In genomic region chr5:54419573-54420423, GRCh38 we compare ENCODE assay signal across 8 cellular contexts. TPM values are rescaled to one million over a fixed set of nuclear protein-coding genes. Genes with fewer than 3 reads are reported as not detected.
DNase-seq lines count a peak whose midpoint lies in the region; ATAC-seq, FAIRE-seq and TF ChIP-seq lines count a peak whose summit lies in the region.
"Not testable (repeated sequence)": the region's sequence is repeated elsewhere in the genome, so short reads cannot be mapped to it uniquely, and the experiment has no call there.

No MANE protein-coding gene starts in this region.

- H3K9ac ChIP-seq in kidney (ENCODE audit: low read length in 2 of 2) = not testable (repeated sequence)

- H3K9me3 ChIP-seq in kidney (ENCODE audit: control insufficient read depth in 1 of 2, low read length in 2 of 2); gastrocnemius medialis: not testable (repeated sequence)

- H3K27me3 ChIP-seq in dorsolateral prefrontal cortex, gastrocnemius medialis: not testable (repeated sequence)

- intact Hi-C loops in dorsolateral prefrontal cortex (cut with DNase I) = loop anchor here (5.0 to 10.0 kb wide), 4 partner anchors 105 to 167 kb away; partner anchors contain the start of gene ARL15 (in 2 of the 2)
- intact Hi-C loops in kidney (cut with DNase I) = loop anchor here (10.0 kb wide), 1 partner anchor 165 kb away; no protein-coding TSS in a partner anchor
- intact Hi-C loops in gastrocnemius medialis (cut with DNase I; ENCODE audit: low total_unique reads) = loop anchor here (2.0 kb wide), 1 partner anchor 165 kb away; no protein-coding TSS in a partner anchor

- not testable (repeated sequence) for H3K4me1 ChIP-seq in kidney (ENCODE audit: control insufficient read depth in 1 of 2, insufficient read depth in 1 of 2, low read depth in 1 of 2, low read length in 2 of 2); gastrocnemius medialis

- in situ Hi-C loops in gastrocnemius medialis (cut with MboI; ENCODE audit: low sequenced_read_pairs in 4 of 4) = loop anchor here in 2 of 4 donors (10.0 kb wide), 1 partner anchor 165 kb away; no protein-coding TSS in a partner anchor

- not testable (repeated sequence) for H3K4me3 ChIP-seq in dorsolateral prefrontal cortex; kidney (ENCODE audit: low read length in 2 of 2); gastrocnemius medialis

- not testable (repeated sequence) for TF ChIP-seq POLR2A in gastrocnemius medialis (IDR thresholded peaks at IDR 0.05)

- TF ChIP-seq CTCF in VCaP (conservative IDR thresholded peaks at IDR 0.05) (peak; percentile 83), dorsolateral prefrontal cortex (IDR thresholded peaks at IDR 0.05 in 54 of 56, conservative IDR thresholded peaks at IDR 0.05 in 2 of 56; ENCODE audit: low read depth in 1 of 56, partially characterized antibody in 56 of 56) (peak; percentile 73 to 92 (median 84)), kidney (IDR thresholded peaks at IDR 0.05; ENCODE audit: borderline replicate concordance, extremely low read depth, insufficient read depth) (peak; percentile 77), gastrocnemius medialis (IDR thresholded peaks at IDR 0.05 in 4 of 5, conservative IDR thresholded peaks at IDR 0.05 in 1 of 5) (peak; percentile 58 to 88 (median 63))

- DNase-seq in CD1c-positive myeloid dendritic cell (ENCODE audit: extremely low spot score) = peak; percentile 69
- DNase-seq in HuH-7 (ENCODE audit: low spot score) = peak; percentile 15
- DNase-seq in NCI-H510A treated with DMSO at 0.1 percent for 48 hours (lab: John Stamatoyannopoulos, UW) = peak; percentile 8
- not testable (repeated sequence) for DNase-seq in dorsolateral prefrontal cortex, kidney, gastrocnemius medialis

- not testable (repeated sequence) for H3K36me3 ChIP-seq in kidney (ENCODE audit: control insufficient read depth in 1 of 2, insufficient read depth in 2 of 2, low read length in 2 of 2); gastrocnemius medialis

- ATAC-seq in GM18907 (IDR thresholded peaks at IDR 0.05; ENCODE audit: unreplicated experiment) (peak; percentile 66), gastrocnemius medialis (peak; percentile 69 to 78)

- peak; percentile 97 for FAIRE-seq in kidney (lab: Jason Lieb, UNC)

- H3K27ac ChIP-seq in VCaP; dorsolateral prefrontal cortex; kidney (ENCODE audit: low read depth in 2 of 2, low read length in 2 of 2); gastrocnemius medialis: not testable (repeated sequence)

RNA-seq across cellular contexts. Expression of gene HSPB3, which starts 35.7 kb away (rescaled TPM):
- total RNA-seq in dorsolateral prefrontal cortex (10 to 100 TPM in 12 of 120 experiments, 1 to 10 TPM in 106, under 1 TPM in 1, not detected in 1; 0.98 to 16.5 (median 5.3) TPM), kidney (not detected), gastrocnemius medialis (100 to 1,000 TPM in 3 of 4 donors, 10 to 100 TPM in 1; 68.1 to 510 (median 204) TPM)
- polyA plus RNA-seq in kidney (ENCODE audit: insufficient read depth, low read depth, low replicate concordance) = not detected
